ENCODE assay signal across 27 cellular contexts in the genomic region with DNA sequence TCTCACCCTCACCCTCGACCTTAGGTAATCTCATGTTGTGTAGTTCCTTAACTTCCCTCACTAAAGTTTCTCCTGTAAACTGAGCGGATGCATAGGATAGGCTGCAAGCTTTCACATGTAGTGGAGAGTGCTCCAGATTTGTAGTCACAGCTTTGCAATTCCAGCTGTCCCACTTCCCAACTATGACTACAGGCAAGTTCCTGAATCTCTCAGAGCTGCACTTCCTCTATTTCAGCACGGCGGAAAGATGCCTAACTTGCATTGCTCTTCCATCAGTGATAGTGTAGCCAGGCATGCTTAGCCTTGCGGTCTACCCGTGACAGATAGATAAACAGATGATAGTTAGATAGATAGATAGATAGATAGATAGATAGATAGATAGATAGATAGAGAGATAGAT.
"Had no signal": no experiment of that assay in that cellular context is flagged by ENCODE, and none has a peak within 500 bp of the region (broad histone marks: within the 10 kb centered on the region; RNA-seq: fewer than 3 reads in every experiment).

No MANE protein-coding gene starts in this region.

- H3K27me3 ChIP-seq: breast epithelium, esophagus muscularis mucosa, left lung, neutrophil, uterus had no signal

- H3K4me3 ChIP-seq: breast epithelium, esophagus muscularis mucosa, left lung, lower lobe of right lung, thoracic aorta, uterus had no signal

- H3K4me1 ChIP-seq: breast epithelium, esophagus muscularis mucosa, left lung, lower lobe of right lung, uterus had no signal

- ATAC-seq: activated naive CD8-positive, alpha-beta T cell treated with anti-CD3 and anti-CD28 coated beads, Interleukin-2, amount 50 U/mL, for 24 hours; activated T-cell treated with anti-CD3 and anti-CD28 coated beads, Interleukin-2, amount 50 U/mL, for 4 hours; activated T-helper 17 cell treated with anti-CD3 and anti-CD28 coated beads, Interleukin-2, amount 50 U/mL, for 72 hours; left lung; lower lobe of right lung; sciatic nerve; stimulated activated effector memory CD8-positive, alpha-beta T cell treated with anti-CD3 and anti-CD28 coated beads, Interleukin-12 subunit alpha, Interleukin-12 subunit beta, amount 100 ng/mL, for 72 hours; WTC11 had no signal

- H3K36me3 ChIP-seq: breast epithelium, esophagus muscularis mucosa, left lung, lower lobe of right lung, neutrophil, thoracic aorta, uterus had no signal

- FAIRE-seq: frontal cortex, small intestine had no signal

- H3K27ac ChIP-seq: breast epithelium, esophagus muscularis mucosa, left lung, lower lobe of right lung, neutrophil, thoracic aorta, uterus had no signal

- DNase-seq: activated CD4-positive, alpha-beta memory T cell treated with anti-CD3 and anti-CD28 coated beads, Interleukin-2, amount 10 ng/mL, durations not matched to agents 7 days and 5 days; activated CD4-positive, alpha-beta T cell treated with anti-CD3 and anti-CD28 coated beads for 1 hour; activated CD4-positive, alpha-beta T cell treated with anti-CD3 and anti-CD28 coated beads, Interleukin-2, amount 10 ng/mL, durations not matched to agents 7 days and 5 days; activated CD8-positive, alpha-beta memory T cell treated with anti-CD3 and anti-CD28 coated beads, Interleukin-2, amount 50 U/mL, for 48 hours; activated gamma-delta T cell treated with Interleukin-2 at 50 U/mL for 16 hours; activated naive CD8-positive, alpha-beta T cell treated with anti-CD3 and anti-CD28 coated beads, Interleukin-2, amount 50 U/mL, for 24 hours; activated T-cell treated with anti-CD3 and anti-CD28 coated beads, Interleukin-2, amount 50 U/mL, for 4 hours; amygdala; endodermal cell; kidney glomerular epithelial cell; left lung; lower lobe of right lung; mesendoderm; naive B cell; nephron progenitor cell; small intestine; stimulated activated CD4-positive, alpha-beta T cell treated with anti-CD3 and anti-CD28 coated beads, Interleukin-4, amount 100 ng/mL, for 24 hours; uterus had no signal

- H3K9me3 ChIP-seq: breast epithelium, esophagus muscularis mucosa, lower lobe of right lung, neutrophil, thoracic aorta, uterus had no signal
